In genomic region chr1:63124666-63125191, GRCh38 we compare ENCODE assay signal across 8 cellular contexts.
DNase-seq lines count a peak whose midpoint lies in the region; ATAC-seq and TF ChIP-seq lines count a peak whose summit lies in the region.

No MANE protein-coding gene starts in this region.

- H3K4me3 ChIP-seq in MG63 = no peak overlapping the region

- TF ChIP-seq POLR2A in GM18505 (IDR thresholded peaks at IDR 0.05; ENCODE audit: borderline replicate concordance, extremely low read depth, insufficient read depth, insufficient read length) = no peak

- peak; percentile 76 for ATAC-seq in GM18505 (IDR thresholded peaks at IDR 0.05; ENCODE audit: unreplicated experiment)
- peak; percentile 74 for ATAC-seq in HG02763 (IDR thresholded peaks at IDR 0.05; ENCODE audit: unreplicated experiment)

- peak; percentile 91 for DNase-seq in RPMI7951 (ENCODE audit: low read depth)
- peak; percentile 88 for DNase-seq in kidney tubule cell (ENCODE audit: low spot score)
- DNase-seq in MG63 = no peak
- DNase-seq in activated CD4-positive, CD25-positive, alpha-beta regulatory T cell treated with anti-CD3 and anti-CD28 coated beads, Interleukin-2, amount 50 U/mL, for 72 hours = no peak
- no peak for DNase-seq in NCI-H510A treated with DMSO at 0.1 percent for 48 hours (lab: John Stamatoyannopoulos, UW)
- DNase-seq in NCI-H1417 treated with DMSO at 0.1 percent for 48 hours (lab: John Stamatoyannopoulos, UW) = no peak

- no peaks in the 10 kb centered on the region for H3K36me3 ChIP-seq in MG63

- no peaks in the 10 kb centered on the region for H3K27me3 ChIP-seq in MG63

- H3K9me3 ChIP-seq in MG63 = no peaks in the 10 kb centered on the region

Comparison
In these comparisons a context has a peak if more than half of its experiments do, and no peak if none do; other contexts are left out.
1. DNase-seq: peak in RPMI7951 (single experiment) and kidney tubule cell (single experiment); none in MG63 (single experiment), activated CD4-positive, CD25-positive, alpha-beta regulatory T cell treated with anti-CD3 and anti-CD28 coated beads, Interleukin-2, amount 50 U/mL, for 72 hours (single experiment), NCI-H510A treated with DMSO at 0.1 percent for 48 hours (single experiment) and NCI-H1417 treated with DMSO at 0.1 percent for 48 hours (single experiment).